In the genomic region with DNA sequence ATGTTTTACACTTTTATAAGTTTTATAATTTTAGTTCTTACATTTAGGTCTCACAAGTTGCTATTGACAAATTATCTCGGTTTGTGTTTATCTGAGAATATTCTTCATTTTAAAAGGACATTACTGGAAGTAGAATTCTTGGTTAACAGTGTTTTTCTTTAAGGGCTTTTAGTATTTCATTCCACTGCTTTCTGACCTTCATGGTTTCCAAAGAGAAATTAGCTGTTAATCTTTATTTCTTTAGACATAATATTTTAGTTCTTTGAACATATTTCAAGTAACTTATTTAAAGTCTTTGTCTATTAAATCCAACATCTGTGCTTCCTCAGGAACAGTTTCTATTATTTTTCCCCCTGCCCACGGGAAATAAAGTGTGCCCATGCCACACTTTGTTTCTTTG, we compare ENCODE assay signal across 20 cellular contexts.
"Had no signal": no experiment of that assay in that cellular context is flagged by ENCODE, and none has a peak within 500 bp of the region (broad histone marks: within the 10 kb centered on the region; RNA-seq: fewer than 3 reads in every experiment).

No MANE protein-coding gene starts in this region.

- H3K9ac ChIP-seq: SK-N-SH had no signal

- H3K4me2 ChIP-seq: SK-N-SH had no signal

- DNase-seq: IMR-90, Karpas-422, KG1, MM.1S, NCI-H1092 treated with DMSO at 0.1 percent for 48 hours, NCI-H1436, NCI-H187, NCI-H2029, NCI-H2081 treated with DMSO at 0.1 percent for 48 hours, NCI-H2171, NCI-H226, NCI-H446, NCI-H510A, NCI-H524 treated with DMSO at 0.1 percent for 48 hours, NCI-H69, NCI-H774, RPMI8226, SHP77, SK-N-SH had no signal

- FAIRE-seq: RCC 7860 had no signal
